In genomic region chr15:38073278-38073930, GRCh38 we compare ENCODE assay signal across 8 cellular contexts.
DNase-seq lines count a peak whose midpoint lies in the region; ATAC-seq and TF ChIP-seq lines count a peak whose summit lies in the region.

No MANE protein-coding gene starts in this region.

- TF ChIP-seq CTCF in foreskin keratinocyte (conservative IDR thresholded peaks at IDR 0.05) = no peak
- TF ChIP-seq CTCF in progenitor cell of endocrine pancreas (IDR thresholded peaks at IDR 0.05; ENCODE audit: unreplicated experiment) = no peak
- TF ChIP-seq CTCF in GM20000 (IDR thresholded peaks at IDR 0.05; ENCODE audit: extremely low read depth, missing control alignments) = no peak

- peak; percentile 29 for DNase-seq in EH (ENCODE audit: low read depth)
- DNase-seq in SW480 (ENCODE audit: low spot score) = peak; percentile 25
- DNase-seq in foreskin keratinocyte = no peak
- DNase-seq in progenitor cell of endocrine pancreas (ENCODE audit: low spot score, unreplicated experiment) = no peak
- no peak for DNase-seq in GM20000 (ENCODE audit: low spot score)
- no peak for DNase-seq in SIG-M5 treated with dmso at 0.1 percent for 504 hours (lab: John Stamatoyannopoulos, UW; ENCODE audit: unreplicated experiment)

- no peaks in the 10 kb centered on the region for H3K27me3 ChIP-seq in foreskin keratinocyte

- H3K4me1 Mint-ChIP-seq in progenitor cell of endocrine pancreas (ENCODE audit: low read depth) = peaks cover 54% of the 10 kb centered on the region

- H3K27me3 Mint-ChIP-seq in progenitor cell of endocrine pancreas = peaks cover 2% of the 10 kb centered on the region

- no peak for ATAC-seq in foreskin keratinocyte
- ATAC-seq in HG03095 (IDR thresholded peaks at IDR 0.05; ENCODE audit: unreplicated experiment) = no peak
- ATAC-seq in HG03439 (IDR thresholded peaks at IDR 0.05; ENCODE audit: unreplicated experiment) = no peak

- peak overlapping the region; percentile 99 for H3K27ac Mint-ChIP-seq in progenitor cell of endocrine pancreas

- peak overlapping the region; percentile 73 for H3K4me3 Mint-ChIP-seq in progenitor cell of endocrine pancreas (ENCODE audit: low read depth)

- no peaks in the 10 kb centered on the region for H3K9me3 Mint-ChIP-seq in progenitor cell of endocrine pancreas (ENCODE audit: low read depth)

- peaks cover 58% of the 10 kb centered on the region for H3K4me1 ChIP-seq in foreskin keratinocyte

- H3K36me3 Mint-ChIP-seq in progenitor cell of endocrine pancreas (ENCODE audit: insufficient read depth) = no peaks in the 10 kb centered on the region

- peak overlapping the region; percentile 81 for H3K27ac ChIP-seq in foreskin keratinocyte

Comparison
In these comparisons a context has a peak if more than half of its experiments do, and no peak if none do; other contexts are left out.
1. DNase-seq: peak in EH (single experiment) and SW480 (single experiment); none in foreskin keratinocyte (0 of 2), progenitor cell of endocrine pancreas (single experiment), GM20000 (single experiment) and SIG-M5 treated with dmso at 0.1 percent for 504 hours (single experiment).